ENCODE assay signal across 22 cellular contexts in the genomic region with DNA sequence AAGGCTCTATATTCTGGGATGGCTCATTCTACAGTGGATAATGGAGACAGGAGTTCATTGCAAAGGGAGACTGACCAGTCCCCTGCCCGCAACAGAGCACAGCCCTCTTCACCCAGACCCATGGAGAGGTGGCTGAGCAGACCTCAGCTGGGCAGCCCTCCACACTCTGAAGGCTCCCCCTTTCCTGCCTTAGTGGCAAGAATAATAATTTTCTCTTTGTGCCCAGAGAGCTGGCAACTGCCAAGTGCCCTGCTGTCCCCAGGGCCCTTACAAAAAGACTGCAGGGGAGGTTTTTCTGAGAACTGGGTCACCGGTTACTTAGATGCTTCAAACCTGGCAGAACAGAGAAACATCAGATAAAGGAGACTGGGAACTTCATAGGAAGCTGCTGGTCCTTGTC.
"Had no signal": no experiment of that assay in that cellular context is flagged by ENCODE, and none has a peak within 500 bp of the region (broad histone marks: within the 10 kb centered on the region; RNA-seq: fewer than 3 reads in every experiment).

No MANE protein-coding gene starts in this region.

- DNase-seq: activated CD4-positive, alpha-beta T cell treated with anti-CD3 and anti-CD28 coated beads for 1 hour; activated CD8-positive, alpha-beta memory T cell treated with anti-CD3 and anti-CD28 coated beads for 24 hours; activated CD8-positive, alpha-beta memory T cell treated with anti-CD3 and anti-CD28 coated beads, Interleukin-2, amount 50 U/mL, for 48 hours; activated effector memory CD4-positive, alpha-beta T cell treated with Interleukin-2 at 50 U/mL for 16 hours; activated naive CD4-positive, alpha-beta T cell treated with anti-CD3 and anti-CD28 coated beads, Interleukin-2, amount 10 ng/mL, durations not matched to agents 7 days and 5 days; activated T-cell treated with anti-CD3 and anti-CD28 coated beads, Interleukin-2, amount 50 U/mL, for 48 hours; effector memory CD8-positive, alpha-beta T cell; islet precursor cell; lower lobe of right lung; nephron progenitor cell; right cardiac atrium; T-helper 2 cell; transverse colon; uterus; WERI-Rb-1 had no signal

- H2AFZ ChIP-seq: hepatocyte had no signal

- H3K4me3 Mint-ChIP-seq: activated naive CD4-positive, alpha-beta T cell treated with anti-CD3 and anti-CD28 coated beads, Interleukin-2, amount 10 ng/mL, durations not matched to agents 7 days and 5 days; effector memory CD8-positive, alpha-beta T cell; mesothelial cell of epicardium; nephron progenitor cell; stimulated activated naive CD8-positive, alpha-beta T cell treated with anti-CD3 and anti-CD28 coated beads, Interleukin-15, Interleukin-2, amounts not matched to agents 100 ng/mL and 50 ng/mL, for 24 hours had no signal

- H3K4me3 ChIP-seq: hepatocyte, lower lobe of right lung, skin epidermis, suprapubic skin, transverse colon, uterus had no signal

- H3K4me1 Mint-ChIP-seq: nephron progenitor cell had no signal

- ATAC-seq: effector memory CD8-positive, alpha-beta T cell; lower lobe of right lung; right cardiac atrium had no signal

- H3K27ac Mint-ChIP-seq: activated naive CD4-positive, alpha-beta T cell treated with anti-CD3 and anti-CD28 coated beads, Interleukin-2, amount 10 ng/mL, durations not matched to agents 7 days and 5 days; effector memory CD8-positive, alpha-beta T cell; mesothelial cell of epicardium; nephron progenitor cell; progenitor cell of endocrine pancreas; stimulated activated naive CD8-positive, alpha-beta T cell treated with anti-CD3 and anti-CD28 coated beads, Interleukin-15, Interleukin-2, amounts not matched to agents 100 ng/mL and 50 ng/mL, for 24 hours had no signal

- H3K27ac ChIP-seq: hepatocyte, lower lobe of right lung, skin epidermis, suprapubic skin, transverse colon, uterus, WERI-Rb-1 had no signal

- H3K4me2 ChIP-seq: hepatocyte had no signal

- FAIRE-seq: bronchial epithelial cell had no signal

- H3K9me3 ChIP-seq: lower lobe of right lung, suprapubic skin, transverse colon, uterus had no signal

- H3K36me3 ChIP-seq: lower lobe of right lung, suprapubic skin, transverse colon, uterus, WERI-Rb-1 had no signal

- H3K4me1 ChIP-seq: uterus had no signal

- H3K36me3 Mint-ChIP-seq: activated naive CD4-positive, alpha-beta T cell treated with anti-CD3 and anti-CD28 coated beads, Interleukin-2, amount 10 ng/mL, durations not matched to agents 7 days and 5 days; mesothelial cell of epicardium had no signal
